In genomic region chrX:132470830-132471229, GRCh38 we compare ENCODE assay signal across 1 cellular context.
TF ChIP-seq lines count a peak whose summit lies in the region.

No MANE protein-coding gene starts in this region.

TF ChIP-seq in K562, 482 proteins besides CTCF, POLR2A, EP300 and RAD21 (continued from another document):
- TF ChIP-seq ARID4B (CRISPR knock-in tag; IDR thresholded peaks at IDR 0.05) (no peak), TAL1 (IDR thresholded peaks at IDR 0.05) (peak; percentile 64), CBFA2T3 (IDR thresholded peaks at IDR 0.05) (peak; percentile 48; the same call in 1 of the 2 replicates), PHF20 (IDR thresholded peaks at IDR 0.05; ENCODE audit: partially characterized antibody) (no peak), CTBP1 (IDR thresholded peaks at IDR 0.05; ENCODE audit: borderline replicate concordance) (no peak)
